ENCODE assay signal across 18 cellular contexts in the genomic region with DNA sequence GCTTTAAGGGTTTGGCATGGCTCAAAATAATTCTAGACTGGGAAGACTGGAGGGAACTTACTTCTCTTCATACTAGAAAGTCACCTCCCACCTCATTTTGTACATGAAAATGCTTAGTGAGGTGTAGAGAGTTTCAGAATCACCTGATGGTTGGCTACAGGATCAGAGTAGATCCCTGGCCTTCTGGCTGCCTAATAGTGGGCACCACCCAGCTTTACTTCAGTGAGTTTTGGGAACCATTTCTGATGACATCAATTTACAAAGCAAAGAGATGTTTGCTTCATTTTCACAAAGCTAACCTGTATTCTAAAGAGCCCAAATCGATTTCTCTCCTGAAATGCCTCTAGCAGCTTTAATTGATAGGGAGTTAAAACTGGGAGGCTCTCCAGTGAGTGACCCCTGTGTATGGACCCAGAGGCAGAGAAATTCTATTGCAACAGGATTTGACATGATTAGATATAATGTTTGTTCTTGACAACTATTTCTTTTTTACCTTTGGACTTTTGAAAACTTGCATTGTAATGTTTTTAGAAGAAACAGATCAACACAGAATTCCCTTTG.
DNase-seq lines count a peak whose midpoint lies in the region; ATAC-seq, FAIRE-seq and TF ChIP-seq lines count a peak whose summit lies in the region.
"Had no signal": no experiment of that assay in that cellular context is flagged by ENCODE, and none has a peak within 500 bp of the region (broad histone marks: within the 10 kb centered on the region; RNA-seq: fewer than 3 reads in every experiment).

No MANE protein-coding gene starts in this region.

- peak overlapping the region; percentile 39 for H3K9ac ChIP-seq in HepG2 (ENCODE audit: insufficient read depth, low read depth, low read length)

- H3K4me3 ChIP-seq in HepG2 (replicated peaks in 1 of 3; ENCODE audit: insufficient read depth in 1 of 3, low read depth in 2 of 3, low read length in 3 of 3): no peak overlapping the region
- H3K4me3 ChIP-seq: A549 had no signal

- TF ChIP-seq CTCF in WTC11 (IDR thresholded peaks at IDR 0.05) (no peak), HepG2 (CRISPR knock-in tag; IDR thresholded peaks at IDR 0.05) (no peak)

- CTCF ChIA-PET in WTC11 (lab: Charles Lee) (no interaction called here), HepG2 (lab: Yijun Ruan, JAX; ENCODE audit: low intra/inter-chr PET ratio, low total read pairs) (no interaction called here), HEK293T (lab: Yijun Ruan, JAX) (no interaction called here)

- in situ Hi-C loops in HepG2 (cut with HindIII; ENCODE audit: extremely low pct_ligation_motif_present, low pct_unique_long_range_greater_than_20kb): no loop called here

- no peak overlapping the region for H3K4me3 Mint-ChIP-seq in WTC11
- H3K4me3 Mint-ChIP-seq: CD4-positive, alpha-beta memory T cell; H9 had no signal

- no TSS peak for BruUV-seq in HepG2 (replicated peaks; lab: Mats Ljungman, UMichigan)

- no peak overlapping the region for H2AFZ ChIP-seq in HepG2 (ENCODE audit: low read length)

- H4K20me1 ChIP-seq in HepG2 (ENCODE audit: insufficient read depth, low read length): no peaks in the 10 kb centered on the region

- no peak for TF ChIP-seq POLR2A in HepG2 (IDR thresholded peaks at IDR 0.05; ENCODE audit: insufficient read depth in 1 of 2, low read depth in 2 of 2, low read length in 2 of 2)

- no peak for FAIRE-seq in HepG2 (lab: Jason Lieb, UNC)
- FAIRE-seq: A549, D721Med, GM19239 had no signal

- H3K4me2 ChIP-seq in HepG2 (ENCODE audit: low read depth, low read length): peak overlapping the region; percentile 9; the same call in 1 of the 2 replicates
- H3K4me2 ChIP-seq: A549 had no signal

- 13% methylated on average over 1 of the region's 1 CpG for WGBS in HepG2 (ENCODE audit: low lambda C conversion rate)

- H3K4me1 ChIP-seq in HepG2 (ENCODE audit: insufficient read depth, low read length): peaks cover 48% of the 10 kb centered on the region
- H3K4me1 ChIP-seq: A549 had no signal

- intact Hi-C loops in HepG2 (cut with micrococcal nuclease; ENCODE audit: unreplicated experiment): loop anchor here (1.0 kb wide), 1 partner anchor 7 kb away; no protein-coding TSS in a partner anchor
- intact Hi-C loops in sciatic nerve (cut with DNase I): no loop called here

- H3K36me3 Mint-ChIP-seq in WTC11: peaks cover 11% of the 10 kb centered on the region

- ATAC-seq in WTC11: no peak
- peak; percentile 93 for ATAC-seq in HepG2
- no peak for ATAC-seq in sciatic nerve
- ATAC-seq: A549 had no signal

- H3K27me3 ChIP-seq in HepG2 (ENCODE audit: control insufficient read depth in 1 of 2, insufficient read depth in 2 of 2, low read length in 2 of 2): no peaks in the 10 kb centered on the region
- H3K27me3 ChIP-seq: BE2C had no signal

- H3K9me3 Mint-ChIP-seq in WTC11: no peaks in the 10 kb centered on the region
- H3K9me3 Mint-ChIP-seq: CD4-positive, alpha-beta memory T cell; H9 had no signal

- TF ChIP-seq EP300 in HepG2 (IDR thresholded peaks at IDR 0.05; ENCODE audit: low read depth in 2 of 2, low read length in 2 of 2) (peak in 1 of 2 experiments; percentile 83; a peak in 2 of 4 replicates), HepG2 (CRISPR knock-in tag; IDR thresholded peaks at IDR 0.05; ENCODE audit: borderline replicate concordance) (no peak)

- H3K79me2 ChIP-seq in HepG2 (ENCODE audit: insufficient read depth, low read length): no peaks in the 10 kb centered on the region

- POLR2A ChIA-PET in WTC11 (lab: Charles Lee) (no interaction called here), HepG2 (lab: Yijun Ruan, JAX) (interaction anchor here (1.0 to 1.8 kb wide), 5 partner anchors 9 to 62 kb away, joined by 3 to 9 read pairs (median 3); no protein-coding TSS in a partner anchor), HEK293T (lab: Yijun Ruan, JAX) (no interaction called here)

- H3K4me1 Mint-ChIP-seq in WTC11: peaks cover 6% of the 10 kb centered on the region; the same call in 1 of the 2 replicates
- H3K4me1 Mint-ChIP-seq: H9 had no signal

- H3K36me3 ChIP-seq in HepG2 (replicated peaks in 1 of 2; ENCODE audit: control insufficient read depth in 1 of 2, insufficient read depth in 2 of 2, low read length in 2 of 2): peaks cover 4 to 6% of the 10 kb centered on the region in 2 experiments; a peak in 4 of 5 replicates
- H3K36me3 ChIP-seq: BE2C had no signal

- H3K27me3 Mint-ChIP-seq in WTC11 (ENCODE audit: low read depth): no peaks in the 10 kb centered on the region
- H3K27me3 Mint-ChIP-seq: CD4-positive, alpha-beta memory T cell had no signal

- no peaks in the 10 kb centered on the region for H3K9me3 ChIP-seq in HepG2 (ENCODE audit: low read length)
- H3K9me3 ChIP-seq: A549, BE2C had no signal

- TF ChIP-seq RAD21 in HepG2 (CRISPR knock-in tag; IDR thresholded peaks at IDR 0.05): no peak

- peak overlapping the region; percentile 76 for H3K27ac ChIP-seq in HepG2 (ENCODE audit: extremely low read length, insufficient read depth, low read length)
- H3K27ac ChIP-seq: A549, C4-2B had no signal

- no peak overlapping the region for H3K27ac Mint-ChIP-seq in WTC11
- H3K27ac Mint-ChIP-seq: CD4-positive, alpha-beta memory T cell; H9 had no signal

- peak; percentile 53 for DNase-seq in HuH-7.5 (ENCODE audit: low spot score)
- DNase-seq in WTC11 (ENCODE audit: low spot score): no peak
- DNase-seq in HepG2 (ENCODE audit: low spot score): peak; percentile 77
- DNase-seq in NCI-H2029 treated with DMSO at 0.1 percent for 48 hours (lab: John Stamatoyannopoulos, UW): no peak
- DNase-seq in sciatic nerve (ENCODE audit: low spot score): no peak
- DNase-seq in HEK293T (ENCODE audit: extremely low spot score): no peak
- DNase-seq: BE2C; CD4-positive, alpha-beta memory T cell; COR-L47; DMS153; DND-41; GDM1; GOT3; H9 had no signal

TF ChIP-seq in WTC11, 78 proteins besides CTCF, POLR2A, EP300 and RAD21:
- TF ChIP-seq GABPB1 (CRISPR knock-in tag; IDR thresholded peaks at IDR 0.05) (0 out of 2 replicates have a peak, but pooled peaks have one; percentile 17), JUN (CRISPR knock-in tag; IDR thresholded peaks at IDR 0.05) (no peak)
- TF ChIP-seq, protein P1, sequence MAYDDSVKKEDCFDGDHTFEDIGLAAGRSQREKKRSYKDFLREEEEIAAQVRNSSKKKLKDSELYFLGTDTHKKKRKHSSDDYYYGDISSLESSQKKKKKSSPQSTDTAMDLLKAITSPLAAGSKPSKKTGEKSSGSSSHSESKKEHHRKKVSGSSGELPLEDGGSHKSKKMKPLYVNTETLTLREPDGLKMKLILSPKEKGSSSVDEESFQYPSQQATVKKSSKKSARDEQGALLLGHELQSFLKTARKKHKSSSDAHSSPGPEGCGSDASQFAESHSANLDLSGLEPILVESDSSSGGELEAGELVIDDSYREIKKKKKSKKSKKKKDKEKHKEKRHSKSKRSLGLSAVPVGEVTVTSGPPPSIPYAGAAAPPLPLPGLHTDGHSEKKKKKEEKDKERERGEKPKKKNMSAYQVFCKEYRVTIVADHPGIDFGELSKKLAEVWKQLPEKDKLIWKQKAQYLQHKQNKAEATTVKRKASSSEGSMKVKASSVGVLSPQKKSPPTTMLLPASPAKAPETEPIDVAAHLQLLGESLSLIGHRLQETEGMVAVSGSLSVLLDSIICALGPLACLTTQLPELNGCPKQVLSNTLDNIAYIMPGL (CRISPR knock-in tag; IDR thresholded peaks at IDR 0.05): no peak
TF ChIP-seq in WTC11: peak in this region for 1.

TF ChIP-seq in HepG2, 621 proteins besides CTCF, POLR2A, EP300 and RAD21 (continues in another document):
- TF ChIP-seq SALL2 (CRISPR knock-in tag; IDR thresholded peaks at IDR 0.05): no peak
- TF ChIP-seq MED1 (CRISPR knock-in tag; IDR thresholded peaks at IDR 0.05): peak; percentile 54; the same call in 1 of the 2 replicates

TF ChIP-seq in HEK293T, 16 proteins besides CTCF, POLR2A, EP300 and RAD21:
- TF ChIP-seq LEF1 (IDR thresholded peaks at IDR 0.05; ENCODE audit: borderline replicate concordance): no peak
- TF ChIP-seq, protein P2, sequence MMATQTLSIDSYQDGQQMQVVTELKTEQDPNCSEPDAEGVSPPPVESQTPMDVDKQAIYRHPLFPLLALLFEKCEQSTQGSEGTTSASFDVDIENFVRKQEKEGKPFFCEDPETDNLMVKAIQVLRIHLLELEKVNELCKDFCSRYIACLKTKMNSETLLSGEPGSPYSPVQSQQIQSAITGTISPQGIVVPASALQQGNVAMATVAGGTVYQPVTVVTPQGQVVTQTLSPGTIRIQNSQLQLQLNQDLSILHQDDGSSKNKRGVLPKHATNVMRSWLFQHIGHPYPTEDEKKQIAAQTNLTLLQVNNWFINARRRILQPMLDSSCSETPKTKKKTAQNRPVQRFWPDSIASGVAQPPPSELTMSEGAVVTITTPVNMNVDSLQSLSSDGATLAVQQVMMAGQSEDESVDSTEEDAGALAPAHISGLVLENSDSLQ (IDR thresholded peaks at IDR 0.05): no peak
TF ChIP-seq in HEK293T: peak in this region for 0.

Comparison
In these comparisons a context has a peak if more than half of its experiments do, and no peak if none do; other contexts are left out.
1. DNase-seq: peak in HuH-7.5 (single experiment) and HepG2 (single experiment); none in WTC11 (single experiment), NCI-H2029 treated with DMSO at 0.1 percent for 48 hours (single experiment), sciatic nerve (single experiment) and HEK293T (single experiment).